8 cellular contexts compared by ENCODE assay signal in the genomic region with DNA sequence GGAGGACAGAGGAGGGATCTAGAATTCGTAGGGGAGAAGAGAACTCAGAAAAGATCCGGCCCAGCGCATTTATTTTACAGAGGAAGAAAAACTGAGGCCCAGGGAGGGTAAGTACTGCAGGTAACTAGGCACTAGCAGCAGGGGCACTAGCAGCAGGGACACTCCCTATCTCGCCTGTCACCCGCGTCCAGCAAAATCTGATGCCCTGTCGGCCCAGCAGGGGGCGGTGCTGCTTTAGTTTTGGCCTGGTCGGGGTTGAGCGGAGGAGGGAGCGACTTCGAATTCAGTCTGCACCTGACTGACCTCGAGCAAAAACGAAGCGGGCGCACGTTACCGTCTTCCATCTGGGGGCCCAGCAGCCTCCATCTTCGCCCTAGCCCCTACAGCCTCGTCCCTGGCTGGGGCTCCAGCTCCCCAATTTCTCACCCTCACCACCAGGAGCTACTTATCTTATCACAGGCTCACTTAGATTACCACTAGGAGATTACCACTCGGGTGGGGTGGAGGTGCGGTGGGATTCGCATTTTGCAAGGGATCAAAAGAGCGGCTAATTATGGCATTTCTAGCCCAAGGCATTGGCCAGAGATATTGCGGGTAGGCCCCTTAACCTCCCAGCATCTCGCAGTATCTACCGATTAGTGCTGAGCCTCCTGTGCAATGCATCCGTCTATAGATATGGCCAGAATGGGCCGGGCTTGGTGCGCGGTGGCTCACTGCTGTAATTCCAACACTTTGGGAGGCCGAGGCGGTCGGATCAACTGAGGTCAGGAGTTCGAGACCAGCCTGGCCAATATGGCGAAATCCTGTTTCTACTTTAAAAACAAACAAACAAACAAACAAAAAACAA. TPM values are rescaled to one million over a fixed set of nuclear protein-coding genes. Genes with fewer than 3 reads are reported as not detected.
DNase-seq lines count a peak whose midpoint lies in the region; ATAC-seq and TF ChIP-seq lines count a peak whose summit lies in the region.

No MANE protein-coding gene starts in this region.

- H2AFZ ChIP-seq in mammary epithelial cell (ENCODE audit: low read depth, low read length) = peak overlapping the region; percentile 97

- H3K4me2 ChIP-seq in mammary epithelial cell (ENCODE audit: insufficient read depth, low read depth, low read length) = peak overlapping the region; percentile 88

- no peaks in the 10 kb centered on the region for H3K79me2 ChIP-seq in mammary epithelial cell (ENCODE audit: insufficient read depth, low read length)

- peaks cover 16% of the 10 kb centered on the region for H3K4me1 ChIP-seq in mammary epithelial cell (ENCODE audit: insufficient read depth, low read length)

- H4K20me1 ChIP-seq in mammary epithelial cell (ENCODE audit: insufficient read depth, low read length) = no peaks in the 10 kb centered on the region

- H3K9ac ChIP-seq in mammary epithelial cell (ENCODE audit: insufficient read depth, low read length) = peak overlapping the region; percentile 18

- ATAC-seq in GM18861 (IDR thresholded peaks at IDR 0.05; ENCODE audit: unreplicated experiment) (peak; percentile 88), HG03108 (IDR thresholded peaks at IDR 0.05; ENCODE audit: unreplicated experiment) (peak; percentile 79)

- in situ Hi-C loops in mammary epithelial cell (cut with MboI; ENCODE audit: low sequenced_read_pairs in 2 of 2) = no loop called here

- BruUV-seq in mammary epithelial cell (replicated peaks; lab: Mats Ljungman, UMichigan) = no TSS peak

- H3K4me3 ChIP-seq in mammary epithelial cell (replicated peaks in 1 of 3; ENCODE audit: insufficient read depth in 1 of 3, low read depth in 2 of 3, low read length in 3 of 3) (peak overlapping the region; percentile 60 to 63 (median 62)), skin epidermis (peak overlapping the region; percentile 27 to 50 (median 32))

- peak overlapping the region; percentile 90 for H3K27ac ChIP-seq in VCaP
- peak overlapping the region; percentile 11 for H3K27ac ChIP-seq in mammary epithelial cell (ENCODE audit: insufficient read depth, low read depth, low read length)
- peak overlapping the region in 20 of 21 experiments; percentile 2 to 83 (median 62) for H3K27ac ChIP-seq in skin epidermis

- WGBS in mammary epithelial cell (ENCODE audit: low coverage, missing lambda C conversion rate) = 8% methylated on average over 24 of the region's 36 CpGs

- H3K9me3 ChIP-seq in mammary epithelial cell (replicated peaks; ENCODE audit: insufficient read depth, low read length) = no peaks in the 10 kb centered on the region

- no peaks in the 10 kb centered on the region for H3K36me3 ChIP-seq in mammary epithelial cell (ENCODE audit: insufficient read depth, low read length)

- TF ChIP-seq CTCF in VCaP (conservative IDR thresholded peaks at IDR 0.05) = peak; percentile 82
- TF ChIP-seq CTCF in mammary epithelial cell (conservative IDR thresholded peaks at IDR 0.05 in 1 of 2, IDR thresholded peaks at IDR 0.05 in 1 of 2; ENCODE audit: extremely low read depth in 1 of 2, insufficient read depth in 1 of 2, low read depth in 1 of 2, low read length in 2 of 2) = peak; percentile 88 to 93

- CTCF ChIA-PET in mammary epithelial cell (lab: Charles Lee; ENCODE audit: low non-redundant PET) = interaction anchor here (0.6 kb wide), 1 partner anchor 89 kb away, joined by 3 read pairs; no protein-coding TSS in a partner anchor

- dilution Hi-C loops in mammary epithelial cell (cut with HindIII; ENCODE audit: low sequenced_read_pairs) = no loop called here

- H3K27me3 ChIP-seq in mammary epithelial cell (ENCODE audit: insufficient read depth, low read length) = no peaks in the 10 kb centered on the region

- peak; percentile 80 for DNase-seq in A172 (ENCODE audit: low spot score)
- DNase-seq in NCI-H2171 (lab: John Stamatoyannopoulos, UW) = peak; percentile 75
- DNase-seq in mammary epithelial cell = peak; percentile 84
- peak; percentile 96 for DNase-seq in iPS-NIHi11 (ENCODE audit: low spot score)

- intact Hi-C loops in mammary epithelial cell (cut with micrococcal nuclease) = loop anchor here (1.0 to 10.0 kb wide), 4 partner anchors 44 to 412 kb away; a partner anchor contains a TSS

RNA-seq across cellular contexts. Expression of a gene that starts 17.8 kb away (rescaled TPM):
- not detected in 2 replicates for total RNA-seq in A172 (2014; rRNA removed; shearing (Covaris generic))
- under 1 TPM; 0.17 to 0.56 TPM for total RNA-seq in mammary epithelial cell
- 0.15 TPM for polyA plus RNA-seq in mammary epithelial cell
- polyA minus RNA-seq in mammary epithelial cell = not detected

RNA-seq across cellular contexts. Expression of a gene that starts 53.1 kb away (rescaled TPM):
- not detected in 2 replicates for total RNA-seq in A172 (2014; rRNA removed; shearing (Covaris generic))
- not detected for total RNA-seq in mammary epithelial cell
- polyA plus RNA-seq in mammary epithelial cell = not detected
- polyA minus RNA-seq in mammary epithelial cell = not detected

Comparison
In these comparisons a context has a peak if more than half of its experiments do, and no peak if none do; other contexts are left out.
1. Peak in every context shown above with its lines: DNase-seq, ATAC-seq, H3K4me3 ChIP-seq and H3K27ac ChIP-seq.
2. H3K27ac ChIP-seq: peak in every context shown above with its lines; median percentile 90 in VCaP; 62 in skin epidermis; 11 in mammary epithelial cell.